ENCODE assay signal across 15 cellular contexts in the genomic region with DNA sequence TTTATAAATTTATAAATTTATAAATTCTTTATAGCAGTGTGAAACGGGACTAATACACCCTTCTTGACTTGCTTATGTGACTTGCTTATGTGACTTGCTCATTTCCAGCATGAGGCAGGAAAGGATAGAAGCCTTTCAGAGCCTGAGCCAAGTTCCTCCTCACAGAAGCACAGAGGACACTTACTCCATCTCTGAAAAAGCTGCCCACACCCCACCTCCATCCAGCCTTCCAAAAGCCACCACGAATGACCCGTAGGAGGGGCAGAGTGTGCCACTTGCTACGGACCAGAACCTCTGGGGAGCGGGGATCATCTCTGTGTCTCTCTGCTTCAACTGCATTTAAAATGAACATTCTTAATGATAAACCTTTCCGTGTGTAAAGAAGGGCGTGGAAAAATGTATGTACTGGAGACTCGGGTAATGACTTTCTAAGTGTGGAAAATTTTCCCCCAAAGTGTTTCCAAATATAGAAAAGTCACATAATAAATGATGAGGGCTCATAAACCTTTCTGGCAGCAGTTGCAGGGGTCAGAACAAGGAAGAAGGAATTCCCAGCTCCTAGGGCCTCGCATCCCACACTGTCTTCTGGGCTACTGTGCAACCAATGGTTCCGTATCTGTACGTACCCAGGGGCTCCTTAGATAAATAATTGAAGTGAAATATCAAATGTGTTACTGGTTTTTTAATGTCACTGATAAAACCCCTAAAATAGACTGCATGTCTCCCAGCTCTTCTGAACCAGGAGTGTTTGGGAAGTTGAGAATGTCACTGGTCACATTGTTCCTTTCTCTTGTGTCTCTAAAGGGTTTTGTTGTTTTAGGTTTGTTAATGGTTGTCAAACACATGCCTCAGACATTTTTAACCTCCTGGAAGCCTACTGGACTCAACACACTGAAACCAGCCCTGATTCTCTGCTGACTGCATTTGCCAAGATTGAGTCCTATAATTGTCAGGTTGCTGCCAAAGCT.
A peak's percentile ranks its signal among the peaks of the same experiment; 100 is the strongest.
DNase-seq lines count a peak whose midpoint lies in the region; ATAC-seq and TF ChIP-seq lines count a peak whose summit lies in the region.
"Had no signal": no experiment of that assay in that cellular context is flagged by ENCODE, and none has a peak within 500 bp of the region (broad histone marks: within the 10 kb centered on the region; RNA-seq: fewer than 3 reads in every experiment).

No MANE protein-coding gene starts in this region.

- H3K27me3 ChIP-seq in heart left ventricle = no peaks in the 10 kb centered on the region
- H3K27me3 ChIP-seq: BE2C had no signal

- ATAC-seq in Right ventricle myocardium superior (ENCODE audit: poor library complexity) (peak; percentile 62), heart left ventricle (peak; percentile 45 to 76 (median 74)), left ventricle myocardium superior (peak; percentile 83), GM21717 (IDR thresholded peaks at IDR 0.05; ENCODE audit: unreplicated experiment) (no peak)
- ATAC-seq in activated CD8-positive, alpha-beta T cell treated with anti-CD3 and anti-CD28 coated beads, Interleukin-2, amount 10 ng/mL, durations not matched to agents 7 days and 5 days = no peak
- ATAC-seq: GM23338 had no signal

- WGBS in heart left ventricle, 4 donors = 47 to 62% (median 59%) methylated on average over 11 of the region's 11 CpGs

- no peak overlapping the region for H3K4me3 Mint-ChIP-seq in nephron progenitor cell
- no peak overlapping the region for H3K4me3 Mint-ChIP-seq in activated CD8-positive, alpha-beta T cell treated with anti-CD3 and anti-CD28 coated beads, Interleukin-2, amount 10 ng/mL, durations not matched to agents 7 days and 5 days
- H3K4me3 Mint-ChIP-seq: CD4-positive, CD25-positive, alpha-beta regulatory T cell; GM23338 had no signal

- POLR2A ChIA-PET in activated CD8-positive, alpha-beta T cell treated with anti-CD3 and anti-CD28 coated beads, Interleukin-2, amount 10 ng/mL, durations not matched to agents 7 days and 5 days (lab: Charles Lee) = no interaction called here

- DNase-seq in Right ventricle myocardium superior = no peak
- peak in 1 of 5 donors; percentile 36 for DNase-seq in heart left ventricle
- DNase-seq in left ventricle myocardium superior = no peak
- DNase-seq in nephron progenitor cell = no peak
- no peak for DNase-seq in mesenteric fat pad (ENCODE audit: low spot score)
- no peak for DNase-seq in activated CD8-positive, alpha-beta T cell treated with anti-CD3 and anti-CD28 coated beads, Interleukin-2, amount 10 ng/mL, durations not matched to agents 7 days and 5 days
- DNase-seq: ACHN; BE2C; C1 segment of cervical spinal cord; Caco-2; CD4-positive, CD25-positive, alpha-beta regulatory T cell; HCEC 1CT; IMR-90 had no signal

- no peak overlapping the region for H3K4me3 ChIP-seq in heart left ventricle
- H3K4me3 ChIP-seq: GM23338 had no signal

- intact Hi-C loops in Right ventricle myocardium superior (cut with DNase I) (no loop called here), heart left ventricle (cut with DNase I) (loop anchor here in 1 of 10 donors (10.0 kb wide), 1 partner anchor 103 kb away; a partner anchor contains a TSS), left ventricle myocardium superior (cut with micrococcal nuclease) (no loop called here)

- peaks cover 32% of the 10 kb centered on the region for H3K9me3 Mint-ChIP-seq in nephron progenitor cell
- H3K9me3 Mint-ChIP-seq in activated CD8-positive, alpha-beta T cell treated with anti-CD3 and anti-CD28 coated beads, Interleukin-2, amount 10 ng/mL, durations not matched to agents 7 days and 5 days (ENCODE audit: insufficient read depth) = no peaks in the 10 kb centered on the region

- H3K4me1 ChIP-seq in heart left ventricle = peaks cover 0 to 30% (median under 1%) of the 10 kb centered on the region in 12 donors

- TF ChIP-seq POLR2A in heart left ventricle (IDR thresholded peaks at IDR 0.05) = no peak

- H3K9me3 ChIP-seq in heart left ventricle = peaks cover 0 to 4% (median 0%) of the 10 kb centered on the region in 12 donors
- H3K9me3 ChIP-seq: BE2C had no signal

- peaks cover 15% of the 10 kb centered on the region for H3K4me1 Mint-ChIP-seq in nephron progenitor cell
- H3K4me1 Mint-ChIP-seq in activated CD8-positive, alpha-beta T cell treated with anti-CD3 and anti-CD28 coated beads, Interleukin-2, amount 10 ng/mL, durations not matched to agents 7 days and 5 days (ENCODE audit: low read depth) = no peaks in the 10 kb centered on the region
- H3K4me1 Mint-ChIP-seq: CD4-positive, CD25-positive, alpha-beta regulatory T cell; GM23338 had no signal

- H3K27ac ChIP-seq in heart left ventricle = peak overlapping the region in 11 of 12 donors; percentile 2 to 74 (median 47)

- CTCF ChIA-PET in activated CD8-positive, alpha-beta T cell treated with anti-CD3 and anti-CD28 coated beads, Interleukin-2, amount 10 ng/mL, durations not matched to agents 7 days and 5 days (lab: Charles Lee) = no interaction called here

- TF ChIP-seq CTCF in heart left ventricle (IDR thresholded peaks at IDR 0.05) (no peak), nephron progenitor cell (IDR thresholded peaks at IDR 0.05) (no peak)

- peaks cover 9% of the 10 kb centered on the region for H3K27me3 Mint-ChIP-seq in nephron progenitor cell (ENCODE audit: low read depth, poor library complexity)
- no peaks in the 10 kb centered on the region for H3K27me3 Mint-ChIP-seq in activated CD8-positive, alpha-beta T cell treated with anti-CD3 and anti-CD28 coated beads, Interleukin-2, amount 10 ng/mL, durations not matched to agents 7 days and 5 days (ENCODE audit: low read depth)

- peak overlapping the region; percentile 15 for H3K27ac Mint-ChIP-seq in nephron progenitor cell
- no peak overlapping the region for H3K27ac Mint-ChIP-seq in activated CD8-positive, alpha-beta T cell treated with anti-CD3 and anti-CD28 coated beads, Interleukin-2, amount 10 ng/mL, durations not matched to agents 7 days and 5 days
- H3K27ac Mint-ChIP-seq: CD4-positive, CD25-positive, alpha-beta regulatory T cell; GM23338 had no signal

- H3K36me3 Mint-ChIP-seq in nephron progenitor cell (ENCODE audit: low read depth) = peaks cover 5% of the 10 kb centered on the region
- H3K36me3 Mint-ChIP-seq in activated CD8-positive, alpha-beta T cell treated with anti-CD3 and anti-CD28 coated beads, Interleukin-2, amount 10 ng/mL, durations not matched to agents 7 days and 5 days (ENCODE audit: low read depth) = no peaks in the 10 kb centered on the region
- H3K36me3 Mint-ChIP-seq: CD4-positive, CD25-positive, alpha-beta regulatory T cell had no signal

- no peaks in the 10 kb centered on the region for H3K36me3 ChIP-seq in heart left ventricle
- H3K36me3 ChIP-seq: BE2C had no signal

Comparison
In these comparisons a context has a peak if more than half of its experiments do, and no peak if none do; other contexts are left out.
1. ATAC-seq: peak in Right ventricle myocardium superior (single experiment), heart left ventricle (4 of 4) and left ventricle myocardium superior (single experiment); none in GM21717 (single experiment) and activated CD8-positive, alpha-beta T cell treated with anti-CD3 and anti-CD28 coated beads, Interleukin-2, amount 10 ng/mL, durations not matched to agents 7 days and 5 days (single experiment).